22 cellular contexts compared by ENCODE assay signal in genomic region chr7:155685791-155686160, GRCh38. TPM values are rescaled to one million over a fixed set of nuclear protein-coding genes. Genes with fewer than 3 reads are reported as not detected.
DNase-seq lines count a peak whose midpoint lies in the region; ATAC-seq and TF ChIP-seq lines count a peak whose summit lies in the region.
"Had no signal": no experiment of that assay in that cellular context is flagged by ENCODE, and none has a peak within 500 bp of the region (broad histone marks: within the 10 kb centered on the region; RNA-seq: fewer than 3 reads in every experiment).

No MANE protein-coding gene starts in this region.

- H3K9me3 ChIP-seq in smooth muscle cell (replicated peaks; ENCODE audit: low read depth): no peaks in the 10 kb centered on the region
- no peaks in the 10 kb centered on the region for H3K9me3 ChIP-seq in thyroid gland
- H3K9me3 ChIP-seq: transverse colon had no signal

- H3K27me3 ChIP-seq in smooth muscle cell (ENCODE audit: low read depth) (no peaks in the 10 kb centered on the region), thyroid gland (no peaks in the 10 kb centered on the region)
- H3K27me3 ChIP-seq: brain microvascular endothelial cell, neural progenitor cell, transverse colon had no signal

- H4K20me1 ChIP-seq in smooth muscle cell (ENCODE audit: low read depth): peaks cover 79% of the 10 kb centered on the region

- H3F3A ChIP-seq in smooth muscle cell (ENCODE audit: low read depth): no peaks in the 10 kb centered on the region

- CTCF ChIA-PET in activated CD4-positive, alpha-beta T cell treated with anti-CD3 and anti-CD28 coated beads, Interleukin-2, amount 10 ng/mL, durations not matched to agents 7 days and 5 days (lab: Charles Lee): interaction anchor here (1.7 kb wide), 1 partner anchor 17 kb away, joined by 4 read pairs; no protein-coding TSS in a partner anchor

- H3K4me1 Mint-ChIP-seq in activated CD4-positive, alpha-beta T cell treated with anti-CD3 and anti-CD28 coated beads, Interleukin-2, amount 10 ng/mL, durations not matched to agents 7 days and 5 days: peaks cover 46% of the 10 kb centered on the region
- H3K4me1 Mint-ChIP-seq in memory B cell: peaks cover 40% of the 10 kb centered on the region

- TF ChIP-seq POLR2A in thyroid gland (IDR thresholded peaks at IDR 0.05): no peak

- POLR2A ChIA-PET in activated CD4-positive, alpha-beta T cell treated with anti-CD3 and anti-CD28 coated beads, Interleukin-2, amount 10 ng/mL, durations not matched to agents 7 days and 5 days (lab: Charles Lee): no interaction called here

- 96% methylated on average over 2 of the region's 2 CpGs for WGBS in smooth muscle cell (ENCODE audit: low lambda C conversion rate)
- 95 to 99% methylated on average over 2 of the region's 2 CpGs for WGBS in thyroid gland, 2 donors

- no peak overlapping the region for H3K4me2 ChIP-seq in smooth muscle cell
- H3K4me2 ChIP-seq: neural progenitor cell had no signal

- peaks cover 2% of the 10 kb centered on the region for H3K9me3 Mint-ChIP-seq in activated CD4-positive, alpha-beta T cell treated with anti-CD3 and anti-CD28 coated beads, Interleukin-2, amount 10 ng/mL, durations not matched to agents 7 days and 5 days
- peaks cover 4% of the 10 kb centered on the region for H3K9me3 Mint-ChIP-seq in memory B cell

- intact Hi-C loops in thyroid gland (cut with DNase I): no loop called here

- H3K4me1 ChIP-seq in smooth muscle cell (ENCODE audit: low read depth) (peaks cover 6% of the 10 kb centered on the region), thyroid gland (no peaks in the 10 kb centered on the region)

- H3K4me3 ChIP-seq in smooth muscle cell (no peak overlapping the region), thyroid gland (replicated peaks in 1 of 3) (no peak overlapping the region)
- H3K4me3 ChIP-seq: neural progenitor cell, transverse colon had no signal

- H3K36me3 ChIP-seq in smooth muscle cell (ENCODE audit: low read depth) (peaks cover 5% of the 10 kb centered on the region), thyroid gland (peaks cover 0 to 7% of the 10 kb centered on the region in 2 donors)

- peaks cover 80% of the 10 kb centered on the region for H3K36me3 Mint-ChIP-seq in activated CD4-positive, alpha-beta T cell treated with anti-CD3 and anti-CD28 coated beads, Interleukin-2, amount 10 ng/mL, durations not matched to agents 7 days and 5 days (ENCODE audit: low read depth)
- peaks cover 60% of the 10 kb centered on the region for H3K36me3 Mint-ChIP-seq in memory B cell

- peak; percentile 11 for ATAC-seq in GM19043 (IDR thresholded peaks at IDR 0.05; ENCODE audit: low read depth, unreplicated experiment)
- ATAC-seq in HG03354 (IDR thresholded peaks at IDR 0.05; ENCODE audit: poor library complexity, severe bottlenecking, unreplicated experiment): peak; percentile 27
- no peak for ATAC-seq in memory B cell (ENCODE audit: low read depth)

- H3K27me3 Mint-ChIP-seq in activated CD4-positive, alpha-beta T cell treated with anti-CD3 and anti-CD28 coated beads, Interleukin-2, amount 10 ng/mL, durations not matched to agents 7 days and 5 days: no peaks in the 10 kb centered on the region
- H3K27me3 Mint-ChIP-seq in memory B cell: no peaks in the 10 kb centered on the region
- H3K27me3 Mint-ChIP-seq: T-cell had no signal

- no peak overlapping the region for H3K27ac ChIP-seq in smooth muscle cell (ENCODE audit: low read depth)
- H3K27ac ChIP-seq in thyroid gland: no peak overlapping the region
- H3K27ac ChIP-seq: brain microvascular endothelial cell, neural progenitor cell, transverse colon, VCaP had no signal

- TF ChIP-seq CTCF in smooth muscle cell (IDR thresholded peaks at IDR 0.05; ENCODE audit: borderline replicate concordance, insufficient read depth, poor library complexity, severe bottlenecking) (no peak), thyroid gland (IDR thresholded peaks at IDR 0.05) (no peak)

- peaks cover 72% of the 10 kb centered on the region for H3K79me2 ChIP-seq in smooth muscle cell (ENCODE audit: low read depth)

- no peak overlapping the region for H3K9ac ChIP-seq in smooth muscle cell (ENCODE audit: low read depth)
- H3K9ac ChIP-seq: neural progenitor cell had no signal

- peak overlapping the region; percentile 74 for H3K27ac Mint-ChIP-seq in activated CD4-positive, alpha-beta T cell treated with anti-CD3 and anti-CD28 coated beads, Interleukin-2, amount 10 ng/mL, durations not matched to agents 7 days and 5 days
- peak overlapping the region; percentile 78 for H3K27ac Mint-ChIP-seq in memory B cell

- peak overlapping the region; percentile 11 for H3K4me3 Mint-ChIP-seq in activated CD4-positive, alpha-beta T cell treated with anti-CD3 and anti-CD28 coated beads, Interleukin-2, amount 10 ng/mL, durations not matched to agents 7 days and 5 days
- no peak overlapping the region for H3K4me3 Mint-ChIP-seq in memory B cell
- H3K4me3 Mint-ChIP-seq: neural progenitor cell had no signal

- DNase-seq in activated CD4-positive, alpha-beta T cell treated with anti-CD3 and anti-CD28 coated beads, Interleukin-2, amount 10 ng/mL, durations not matched to agents 7 days and 5 days: no peak
- DNase-seq in activated CD4-positive, alpha-beta T cell treated with anti-CD3 and anti-CD28 coated beads for 1 hour: no peak
- DNase-seq in memory B cell (ENCODE audit: low spot score in 2 of 2) (no peak), smooth muscle cell (lab: John Stamatoyannopoulos, UW; ENCODE audit: unreplicated experiment) (no peak), thyroid gland (no peak), NCI-H510A treated with DMSO at 0.1 percent for 48 hours (lab: John Stamatoyannopoulos, UW) (no peak)
- DNase-seq: activated naive CD4-positive, alpha-beta T cell treated with anti-CD3 and anti-CD28 coated beads for 36 hours; brain microvascular endothelial cell; C1 segment of cervical spinal cord; cortex of kidney; HCEC 1CT; hippocampal formation; Kasumi-1; NCI-H1092 treated with DMSO at 0.1 percent for 48 hours; NCI-H524 treated with DMSO at 0.1 percent for 48 hours; stimulated activated CD4-positive, alpha-beta T cell treated with anti-CD3 and anti-CD28 coated beads, Interleukin-12 subunit alpha, Interleukin-12 subunit beta, amount 100 ng/mL, for 4 hours; transverse colon had no signal

- H2AFZ ChIP-seq in smooth muscle cell (ENCODE audit: low read depth): no peak overlapping the region
- H2AFZ ChIP-seq: neural progenitor cell had no signal

RNA-seq across cellular contexts. Expression of gene RBM33, which starts 41.3 kb away (rescaled TPM):
- 10 to 100 TPM; 82.7 to 84.8 TPM for total RNA-seq in activated CD4-positive, alpha-beta T cell treated with anti-CD3 and anti-CD28 coated beads, Interleukin-2, amount 10 ng/mL, durations not matched to agents 7 days and 5 days
- total RNA-seq in smooth muscle cell: 16.2 and 22.5 TPM in 2 replicates
- 25.3 and 45.7 TPM in 2 replicates for polyA plus RNA-seq in smooth muscle cell
- 10 to 100 TPM; 35.7 to 59.9 (median 44.5) TPM for total RNA-seq in thyroid gland
